In the genomic region with DNA sequence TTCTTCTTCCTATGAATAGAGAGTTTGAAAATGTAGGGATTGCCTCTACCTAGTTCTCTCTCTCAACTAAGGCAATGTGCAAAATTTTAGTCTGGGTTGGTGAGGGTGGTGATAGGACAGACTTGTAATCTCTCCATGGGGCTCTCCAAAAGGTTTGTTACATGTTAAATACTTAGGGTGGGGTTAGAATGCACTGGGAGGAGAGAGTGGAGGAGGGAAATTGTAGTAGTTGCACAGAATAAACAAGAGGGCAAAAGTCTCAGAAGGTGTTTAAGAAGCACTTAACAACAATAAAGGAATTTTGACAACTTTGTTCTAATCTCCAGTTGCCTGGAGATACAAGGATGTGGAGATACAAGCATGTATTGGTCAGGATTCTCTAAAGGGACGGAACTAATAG, we compare ENCODE assay signal across 15 cellular contexts.
DNase-seq lines count a peak whose midpoint lies in the region; ATAC-seq and TF ChIP-seq lines count a peak whose summit lies in the region.
"Had no signal": no experiment of that assay in that cellular context is flagged by ENCODE, and none has a peak within 500 bp of the region (broad histone marks: within the 10 kb centered on the region; RNA-seq: fewer than 3 reads in every experiment).

No MANE protein-coding gene starts in this region.

- no peak for TF ChIP-seq CTCF in activated CD8-positive, alpha-beta T cell treated with anti-CD3 and anti-CD28 coated beads for 36 hours (IDR thresholded peaks at IDR 0.05)
- no peak for TF ChIP-seq CTCF in Loucy (conservative IDR thresholded peaks at IDR 0.05; ENCODE audit: low read length)
- no peak for TF ChIP-seq CTCF in lung (IDR thresholded peaks at IDR 0.05; ENCODE audit: control extremely low read depth, extremely low read depth)
- TF ChIP-seq CTCF in heart left ventricle (IDR thresholded peaks at IDR 0.05): no peak

- no peaks in the 10 kb centered on the region for H3K27me3 Mint-ChIP-seq in activated CD8-positive, alpha-beta T cell treated with anti-CD3 and anti-CD28 coated beads, Interleukin-2, amount 10 ng/mL, durations not matched to agents 7 days and 5 days (ENCODE audit: low read depth)
- no peaks in the 10 kb centered on the region for H3K27me3 Mint-ChIP-seq in activated CD8-positive, alpha-beta T cell treated with anti-CD3 and anti-CD28 coated beads for 36 hours
- H3K27me3 Mint-ChIP-seq: CD4-positive, alpha-beta T cell had no signal

- H3K4me1 Mint-ChIP-seq in activated CD8-positive, alpha-beta T cell treated with anti-CD3 and anti-CD28 coated beads, Interleukin-2, amount 10 ng/mL, durations not matched to agents 7 days and 5 days (ENCODE audit: low read depth): peaks cover 51% of the 10 kb centered on the region
- peaks cover 13% of the 10 kb centered on the region for H3K4me1 Mint-ChIP-seq in activated CD8-positive, alpha-beta T cell treated with anti-CD3 and anti-CD28 coated beads for 36 hours (ENCODE audit: low read depth)

- WGBS in lung, 2 donors: 72 to 85% methylated on average over 1 of the region's 1 CpG
- 83 to 88% (median 85%) methylated on average over 1 of the region's 1 CpG for WGBS in heart left ventricle, 4 donors

- peaks cover 4% of the 10 kb centered on the region; the same call in 1 of the 2 replicates for H3K9me3 ChIP-seq in BLaER1
- H3K9me3 ChIP-seq in Loucy (ENCODE audit: insufficient read depth, low read depth, low read length): no peaks in the 10 kb centered on the region
- no peaks in the 10 kb centered on the region for H3K9me3 ChIP-seq in lung (ENCODE audit: control insufficient read depth in 2 of 2, insufficient read depth in 1 of 2, low read length in 1 of 2)
- H3K9me3 ChIP-seq in heart left ventricle: no peaks in the 10 kb centered on the region
- H3K9me3 ChIP-seq: BE2C, Caco-2 had no signal

- intact Hi-C loops in activated CD8-positive, alpha-beta T cell treated with anti-CD3 and anti-CD28 coated beads for 36 hours (cut with micrococcal nuclease): no loop called here
- intact Hi-C loops in heart left ventricle (cut with DNase I): no loop called here

- H3K4me2 ChIP-seq in BLaER1 (peak overlapping the region; percentile 44; the same call in 1 of the 2 replicates), Loucy (ENCODE audit: low read depth, low read length, poor library complexity, severe bottlenecking) (peak overlapping the region; percentile 44)

- CTCF ChIA-PET in activated CD8-positive, alpha-beta T cell treated with anti-CD3 and anti-CD28 coated beads, Interleukin-2, amount 10 ng/mL, durations not matched to agents 7 days and 5 days (lab: Charles Lee): no interaction called here
- CTCF ChIA-PET in activated CD8-positive, alpha-beta T cell treated with anti-CD3 and anti-CD28 coated beads for 36 hours (lab: Charles Lee): no interaction called here

- peaks cover 19% of the 10 kb centered on the region for H3K4me1 ChIP-seq in BLaER1
- H3K4me1 ChIP-seq in Loucy (ENCODE audit: insufficient read depth, low read length, poor library complexity, severe bottlenecking): peaks cover 69% of the 10 kb centered on the region
- H3K4me1 ChIP-seq in lung (ENCODE audit: control insufficient read depth in 2 of 2, insufficient read depth in 2 of 2, low read length in 2 of 2): no peaks in the 10 kb centered on the region
- H3K4me1 ChIP-seq in heart left ventricle: no peaks in the 10 kb centered on the region
- H3K4me1 ChIP-seq: BE2C had no signal

- no peak for TF ChIP-seq POLR2A in heart left ventricle (IDR thresholded peaks at IDR 0.05)

- H3K27me3 ChIP-seq in BLaER1 (no peaks in the 10 kb centered on the region), Loucy (ENCODE audit: insufficient read depth, low read length, poor library complexity, severe bottlenecking) (no peaks in the 10 kb centered on the region), lung (ENCODE audit: control insufficient read depth, insufficient read depth) (no peaks in the 10 kb centered on the region), heart left ventricle (no peaks in the 10 kb centered on the region)
- H3K27me3 ChIP-seq: BE2C had no signal

- H3K36me3 ChIP-seq in BLaER1: no peaks in the 10 kb centered on the region
- no peaks in the 10 kb centered on the region for H3K36me3 ChIP-seq in Loucy (ENCODE audit: insufficient read depth, low read length)
- no peaks in the 10 kb centered on the region for H3K36me3 ChIP-seq in lung (ENCODE audit: control insufficient read depth in 2 of 2, insufficient read depth in 2 of 2, low read length in 2 of 2)
- no peaks in the 10 kb centered on the region for H3K36me3 ChIP-seq in heart left ventricle
- H3K36me3 ChIP-seq: BE2C had no signal

- H3K27ac Mint-ChIP-seq in activated CD8-positive, alpha-beta T cell treated with anti-CD3 and anti-CD28 coated beads, Interleukin-2, amount 10 ng/mL, durations not matched to agents 7 days and 5 days: peak overlapping the region; percentile 78
- no peak overlapping the region for H3K27ac Mint-ChIP-seq in activated CD8-positive, alpha-beta T cell treated with anti-CD3 and anti-CD28 coated beads for 36 hours
- H3K27ac Mint-ChIP-seq: CD4-positive, alpha-beta T cell had no signal

- peaks cover 3% of the 10 kb centered on the region for H3K36me3 Mint-ChIP-seq in activated CD8-positive, alpha-beta T cell treated with anti-CD3 and anti-CD28 coated beads, Interleukin-2, amount 10 ng/mL, durations not matched to agents 7 days and 5 days (ENCODE audit: low read depth)
- no peaks in the 10 kb centered on the region for H3K36me3 Mint-ChIP-seq in activated CD8-positive, alpha-beta T cell treated with anti-CD3 and anti-CD28 coated beads for 36 hours (ENCODE audit: low read depth)

- no peak overlapping the region for H2AFZ ChIP-seq in Loucy (ENCODE audit: low read length)
- H2AFZ ChIP-seq: GM23248 had no signal

- ATAC-seq in activated CD8-positive, alpha-beta T cell treated with anti-CD3 and anti-CD28 coated beads, Interleukin-2, amount 10 ng/mL, durations not matched to agents 7 days and 5 days: no peak
- ATAC-seq in activated CD8-positive, alpha-beta T cell treated with anti-CD3 and anti-CD28 coated beads for 36 hours: no peak
- ATAC-seq in lung (ENCODE audit: insufficient read depth, low FRiP score): peak; percentile 11
- ATAC-seq in heart left ventricle: no peak
- ATAC-seq in esophagus mucosa: no peak

- H3K27ac ChIP-seq in BLaER1 (no peak overlapping the region), lung (ENCODE audit: low read depth in 1 of 2, low read length in 1 of 2) (no peak overlapping the region), heart left ventricle (no peak overlapping the region)
- H3K27ac ChIP-seq: C4-2B, GM23248, HL-60 had no signal

- peaks cover 7% of the 10 kb centered on the region for H3K9me3 Mint-ChIP-seq in activated CD8-positive, alpha-beta T cell treated with anti-CD3 and anti-CD28 coated beads, Interleukin-2, amount 10 ng/mL, durations not matched to agents 7 days and 5 days (ENCODE audit: insufficient read depth)
- no peaks in the 10 kb centered on the region for H3K9me3 Mint-ChIP-seq in activated CD8-positive, alpha-beta T cell treated with anti-CD3 and anti-CD28 coated beads for 36 hours
- H3K9me3 Mint-ChIP-seq: CD4-positive, alpha-beta T cell had no signal

- no peaks in the 10 kb centered on the region for H3K9me2 ChIP-seq in Loucy (replicated peaks; ENCODE audit: low read depth, low read length)

- H3K79me2 ChIP-seq in Loucy (ENCODE audit: insufficient read depth, low read length): no peaks in the 10 kb centered on the region

- no peaks in the 10 kb centered on the region for H4K20me1 ChIP-seq in BLaER1
- no peaks in the 10 kb centered on the region for H4K20me1 ChIP-seq in Loucy (ENCODE audit: insufficient read depth, low read length, poor library complexity, severe bottlenecking)

- POLR2A ChIA-PET in activated CD8-positive, alpha-beta T cell treated with anti-CD3 and anti-CD28 coated beads, Interleukin-2, amount 10 ng/mL, durations not matched to agents 7 days and 5 days (lab: Charles Lee): no interaction called here
- POLR2A ChIA-PET in activated CD8-positive, alpha-beta T cell treated with anti-CD3 and anti-CD28 coated beads for 36 hours (lab: Charles Lee): no interaction called here

- no peak overlapping the region for H3K9ac ChIP-seq in BLaER1
- H3K9ac ChIP-seq in Loucy (ENCODE audit: low read depth, low read length, poor library complexity, severe bottlenecking): no peak overlapping the region
- H3K9ac ChIP-seq: GM23248 had no signal

- no peaks in the 10 kb centered on the region for H3F3A ChIP-seq in Loucy (ENCODE audit: low read depth)

- H3K4me3 ChIP-seq in BLaER1 (no peak overlapping the region), Loucy (ENCODE audit: low read length, poor library complexity, severe bottlenecking) (no peak overlapping the region), lung (no peak overlapping the region), heart left ventricle (no peak overlapping the region)
- H3K4me3 ChIP-seq: GM23248 had no signal

- no peak for DNase-seq in activated CD8-positive, alpha-beta T cell treated with anti-CD3 and anti-CD28 coated beads, Interleukin-2, amount 10 ng/mL, durations not matched to agents 7 days and 5 days
- DNase-seq in activated CD8-positive, alpha-beta T cell treated with anti-CD3 and anti-CD28 coated beads for 36 hours: no peak
- no peak for DNase-seq in lung (ENCODE audit: low spot score)
- DNase-seq in heart left ventricle: no peak
- DNase-seq: ACHN; BE2C; Caco-2; CD4-positive, alpha-beta T cell; GDM1 had no signal

- no peak overlapping the region for H3K4me3 Mint-ChIP-seq in activated CD8-positive, alpha-beta T cell treated with anti-CD3 and anti-CD28 coated beads, Interleukin-2, amount 10 ng/mL, durations not matched to agents 7 days and 5 days
- H3K4me3 Mint-ChIP-seq in activated CD8-positive, alpha-beta T cell treated with anti-CD3 and anti-CD28 coated beads for 36 hours: no peak overlapping the region
- H3K4me3 Mint-ChIP-seq: CD4-positive, alpha-beta T cell had no signal
